Comparison of ENCODE assay signal across 31 cellular contexts in the genomic region with DNA sequence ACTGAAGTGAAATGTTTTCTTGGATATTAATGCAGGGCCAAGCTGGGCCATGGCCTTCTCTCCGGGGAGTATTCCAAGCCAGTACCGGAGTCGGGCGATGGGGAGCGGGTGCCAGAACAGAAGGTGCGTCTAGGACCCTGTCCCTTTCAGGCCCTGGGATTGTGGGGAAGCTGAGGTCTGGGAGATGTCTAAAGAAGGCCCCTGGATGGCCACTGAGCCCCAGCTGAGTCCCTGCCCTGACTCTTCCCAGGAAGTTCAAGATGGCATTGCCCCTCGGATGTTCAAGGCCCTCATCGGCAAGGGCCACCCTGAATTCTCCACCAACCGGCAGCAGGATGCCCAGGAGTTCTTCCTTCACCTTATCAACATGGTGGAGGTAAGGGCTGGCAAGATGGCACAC. TPM values are rescaled to one million over a fixed set of nuclear protein-coding genes. Genes with fewer than 3 reads are reported as not detected.
"Had no signal": no experiment of that assay in that cellular context is flagged by ENCODE, and none has a peak within 500 bp of the region (broad histone marks: within the 10 kb centered on the region; RNA-seq: fewer than 3 reads in every experiment).

No MANE protein-coding gene starts in this region.

- H3K27me3 Mint-ChIP-seq: activated B cell treated with CpG ODN at 0.5 μM for 24 hours; activated CD4-positive, alpha-beta memory T cell treated with anti-CD3 and anti-CD28 coated beads, Interleukin-2, amount 10 ng/mL, durations not matched to agents 7 days and 5 days; activated naive CD4-positive, alpha-beta T cell treated with anti-CD3 and anti-CD28 coated beads, Interleukin-2, amount 10 ng/mL, durations not matched to agents 7 days and 5 days; activated naive CD8-positive, alpha-beta T cell treated with anti-CD3 and anti-CD28 coated beads, Interleukin-2, amount 10 ng/mL, durations not matched to agents 7 days and 5 days; activated T-cell treated with anti-CD3 and anti-CD28 coated beads, Interleukin-2, amount 50 U/mL, for 24 hours; dendritic cell treated with granulocyte-macrophage colony-stimulating factor and Interleukin-4, amounts not matched to agents 40 ng/mL and 50 ng/mL, for 4 days had no signal

- DNase-seq: activated B cell treated with CpG ODN at 0.5 μM for 24 hours; activated CD4-positive, alpha-beta memory T cell treated with anti-CD3 and anti-CD28 coated beads, Interleukin-2, amount 10 ng/mL, durations not matched to agents 7 days and 5 days; activated CD4-positive, alpha-beta T cell treated with anti-CD3 and anti-CD28 coated beads for 48 hours; activated CD4-positive, alpha-beta T cell treated with anti-CD3 and anti-CD28 coated beads, Interleukin-2, amount 50 U/mL, for 4 hours; activated CD8-positive, alpha-beta memory T cell treated with anti-CD3 and anti-CD28 coated beads, Interleukin-2, amount 50 U/mL, for 48 hours; activated gamma-delta T cell; activated naive CD4-positive, alpha-beta T cell; activated naive CD4-positive, alpha-beta T cell treated with anti-CD3 and anti-CD28 coated beads, Interleukin-2, amount 10 ng/mL, durations not matched to agents 7 days and 5 days; activated naive CD8-positive, alpha-beta T cell treated with anti-CD3 and anti-CD28 coated beads, Interleukin-2, amount 10 ng/mL, durations not matched to agents 7 days and 5 days; activated T-cell treated with anti-CD3 and anti-CD28 coated beads for 4 hours; activated T-cell treated with anti-CD3 and anti-CD28 coated beads, Interleukin-2, amount 50 U/mL, for 24 hours; activated T-cell treated with anti-CD3 and anti-CD28 coated beads, Interleukin-2, amount 50 U/mL, for 72 hours; central memory CD4-positive, alpha-beta T cell; cerebellar nuclear complex; dorsolateral prefrontal cortex; effector memory CD4-positive, alpha-beta T cell; endodermal cell; erythroblast; foreskin keratinocyte; gastrocnemius medialis; glutamatergic neuron; T-helper 1 cell; T-helper 2 cell; WERI-Rb-1 had no signal

- ATAC-seq: activated CD4-positive, CD25-positive, alpha-beta regulatory T cell treated with anti-CD3 and anti-CD28 coated beads, Interleukin-2, amount 50 U/mL, for 24 hours; activated naive CD4-positive, alpha-beta T cell treated with anti-CD3 and anti-CD28 coated beads, Interleukin-2, amount 50 U/mL, for 72 hours; activated T-cell treated with anti-CD3 and anti-CD28 coated beads, Interleukin-2, amount 50 U/mL, for 72 hours; foreskin keratinocyte; gastrocnemius medialis had no signal

- H3K27ac Mint-ChIP-seq: activated B cell treated with CpG ODN at 0.5 μM for 24 hours; activated CD4-positive, alpha-beta memory T cell treated with anti-CD3 and anti-CD28 coated beads, Interleukin-2, amount 10 ng/mL, durations not matched to agents 7 days and 5 days; activated naive CD4-positive, alpha-beta T cell treated with anti-CD3 and anti-CD28 coated beads, Interleukin-2, amount 10 ng/mL, durations not matched to agents 7 days and 5 days; activated T-cell treated with anti-CD3 and anti-CD28 coated beads, Interleukin-2, amount 50 U/mL, for 24 hours; activated T-cell treated with anti-CD3 and anti-CD28 coated beads, Interleukin-2, amount 50 U/mL, for 72 hours; dendritic cell treated with granulocyte-macrophage colony-stimulating factor and Interleukin-4, amounts not matched to agents 40 ng/mL and 50 ng/mL, for 4 days; endodermal cell had no signal

- H3K4me3 Mint-ChIP-seq: activated B cell treated with CpG ODN at 0.5 μM for 24 hours; activated CD4-positive, alpha-beta memory T cell treated with anti-CD3 and anti-CD28 coated beads, Interleukin-2, amount 10 ng/mL, durations not matched to agents 7 days and 5 days; activated naive CD4-positive, alpha-beta T cell treated with anti-CD3 and anti-CD28 coated beads, Interleukin-2, amount 10 ng/mL, durations not matched to agents 7 days and 5 days; activated naive CD8-positive, alpha-beta T cell treated with anti-CD3 and anti-CD28 coated beads, Interleukin-2, amount 10 ng/mL, durations not matched to agents 7 days and 5 days; activated T-cell treated with anti-CD3 and anti-CD28 coated beads, Interleukin-2, amount 50 U/mL, for 24 hours; activated T-cell treated with anti-CD3 and anti-CD28 coated beads, Interleukin-2, amount 50 U/mL, for 72 hours; brain; dendritic cell treated with granulocyte-macrophage colony-stimulating factor and Interleukin-4, amounts not matched to agents 40 ng/mL and 50 ng/mL, for 4 days; endodermal cell had no signal

- H3K4me1 Mint-ChIP-seq: activated B cell treated with CpG ODN at 0.5 μM for 24 hours; activated CD4-positive, alpha-beta memory T cell treated with anti-CD3 and anti-CD28 coated beads, Interleukin-2, amount 10 ng/mL, durations not matched to agents 7 days and 5 days; activated naive CD8-positive, alpha-beta T cell treated with anti-CD3 and anti-CD28 coated beads, Interleukin-2, amount 10 ng/mL, durations not matched to agents 7 days and 5 days; brain; endodermal cell had no signal

- H3K9me3 ChIP-seq: ascending aorta, breast epithelium, esophagus muscularis mucosa, gastrocnemius medialis had no signal

- H3K9me3 Mint-ChIP-seq: activated B cell treated with CpG ODN at 0.5 μM for 24 hours; activated CD4-positive, alpha-beta memory T cell treated with anti-CD3 and anti-CD28 coated beads, Interleukin-2, amount 10 ng/mL, durations not matched to agents 7 days and 5 days; activated naive CD4-positive, alpha-beta T cell treated with anti-CD3 and anti-CD28 coated beads, Interleukin-2, amount 10 ng/mL, durations not matched to agents 7 days and 5 days; activated naive CD4-positive, alpha-beta T cell treated with anti-CD3 and anti-CD28 coated beads, Interleukin-2, amount 50 U/mL, for 72 hours; activated naive CD8-positive, alpha-beta T cell treated with anti-CD3 and anti-CD28 coated beads, Interleukin-2, amount 10 ng/mL, durations not matched to agents 7 days and 5 days; activated T-cell treated with anti-CD3 and anti-CD28 coated beads, Interleukin-2, amount 50 U/mL, for 24 hours; activated T-cell treated with anti-CD3 and anti-CD28 coated beads, Interleukin-2, amount 50 U/mL, for 72 hours; brain; dendritic cell treated with granulocyte-macrophage colony-stimulating factor and Interleukin-4, amounts not matched to agents 40 ng/mL and 50 ng/mL, for 4 days; endodermal cell had no signal

RNA-seq across cellular contexts. Expression of gene CDCA3, which starts 9.0 kb away (rescaled TPM):
- total RNA-seq: ascending aorta had no signal

RNA-seq across cellular contexts. Expression of gene GNB3, which starts 19.4 kb away (rescaled TPM):
- total RNA-seq: activated CD4-positive, alpha-beta memory T cell treated with anti-CD3 and anti-CD28 coated beads, Interleukin-2, amount 10 ng/mL, durations not matched to agents 7 days and 5 days; gastrocnemius medialis had no signal
